ENCODE assay signal across 22 cellular contexts in the genomic region with DNA sequence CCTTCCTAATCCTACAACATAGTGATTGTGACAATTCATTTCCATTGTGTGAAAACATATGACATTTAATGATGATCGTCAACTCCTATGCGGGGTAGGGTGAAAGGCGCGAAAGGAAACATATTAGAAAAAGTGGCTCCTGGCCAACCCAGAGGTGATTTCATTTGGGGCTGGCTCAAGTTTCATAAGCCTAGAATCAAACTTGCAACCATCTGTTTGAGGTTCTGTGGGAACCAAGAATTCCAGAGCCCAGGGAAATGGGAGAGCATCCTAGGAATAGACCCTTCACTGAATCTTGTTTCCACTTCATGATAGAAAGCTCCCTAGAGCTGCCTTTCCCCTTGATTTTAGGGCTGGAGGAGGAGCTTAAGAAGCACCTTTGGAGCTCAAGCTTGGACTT.
"Had no signal": no experiment of that assay in that cellular context is flagged by ENCODE, and none has a peak within 500 bp of the region (broad histone marks: within the 10 kb centered on the region; RNA-seq: fewer than 3 reads in every experiment).

No MANE protein-coding gene starts in this region.

- H3K4me3 ChIP-seq: colonic mucosa, esophagus squamous epithelium, heart right ventricle, prostate gland, right atrium auricular region, testis, tibial artery had no signal

- ATAC-seq: heart right ventricle; left lobe of liver; naive thymus-derived CD8-positive, alpha-beta T cell; sciatic nerve; stimulated activated memory B cell treated with anti-CD40 and anti-IgM and Interleukin-4, amounts not matched to agents 10 μg/mL and 1 μg/mL and 100 μg/mL, for 72 hours; stimulated activated naive CD8-positive, alpha-beta T cell treated with anti-CD3 and anti-CD28 coated beads, Interleukin-15, Interleukin-2, amounts not matched to agents 100 U/mL and 50 U/mL, for 24 hours had no signal

- H3K4me1 ChIP-seq: colonic mucosa, prostate gland, testis had no signal

- H3K36me3 ChIP-seq: colonic mucosa, esophagus squamous epithelium, heart right ventricle, prostate gland, right atrium auricular region, tibial artery had no signal

- H3K27me3 ChIP-seq: colonic mucosa, esophagus squamous epithelium, right atrium auricular region, testis, tibial artery had no signal

- DNase-seq: colonic mucosa; effector memory CD4-positive, alpha-beta T cell; erythroblast; esophagus squamous epithelium; foreskin melanocyte; glutamatergic neuron; heart right ventricle; hippocampal formation; mesenchymal stem cell; naive thymus-derived CD8-positive, alpha-beta T cell; nephron progenitor cell; nucleus accumbens; stimulated activated CD4-positive, alpha-beta T cell treated with anti-CD3 and anti-CD28 coated beads, Interleukin-4, amount 100 ng/mL, for 4 hours; stimulated activated naive CD8-positive, alpha-beta T cell treated with anti-CD3 and anti-CD28 coated beads, Interleukin-15, Interleukin-2, amounts not matched to agents 100 U/mL and 50 U/mL, for 24 hours; substantia nigra; testis; tibial artery had no signal

- H3K9me3 ChIP-seq: colonic mucosa, esophagus squamous epithelium, prostate gland, testis, tibial artery had no signal

- H3K27ac ChIP-seq: colonic mucosa, esophagus squamous epithelium, heart right ventricle, prostate gland, right atrium auricular region, testis, tibial artery had no signal
